2 cellular contexts compared by ENCODE assay signal in genomic region chr3:49729966-49730365, GRCh38. TPM values are rescaled to one million over a fixed set of nuclear protein-coding genes. Genes with fewer than 3 reads are reported as not detected.
"Had no signal": no experiment of that assay in that cellular context is flagged by ENCODE, and none has a peak within 500 bp of the region (broad histone marks: within the 10 kb centered on the region; RNA-seq: fewer than 3 reads in every experiment).

No MANE protein-coding gene starts in this region.

RNA-seq across cellular contexts. Expression of gene AMIGO3, which starts 10.5 kb away (rescaled TPM):
- total RNA-seq: Right ventricle myocardium inferior, Right ventricle myocardium superior had no signal
